In the genomic region with DNA sequence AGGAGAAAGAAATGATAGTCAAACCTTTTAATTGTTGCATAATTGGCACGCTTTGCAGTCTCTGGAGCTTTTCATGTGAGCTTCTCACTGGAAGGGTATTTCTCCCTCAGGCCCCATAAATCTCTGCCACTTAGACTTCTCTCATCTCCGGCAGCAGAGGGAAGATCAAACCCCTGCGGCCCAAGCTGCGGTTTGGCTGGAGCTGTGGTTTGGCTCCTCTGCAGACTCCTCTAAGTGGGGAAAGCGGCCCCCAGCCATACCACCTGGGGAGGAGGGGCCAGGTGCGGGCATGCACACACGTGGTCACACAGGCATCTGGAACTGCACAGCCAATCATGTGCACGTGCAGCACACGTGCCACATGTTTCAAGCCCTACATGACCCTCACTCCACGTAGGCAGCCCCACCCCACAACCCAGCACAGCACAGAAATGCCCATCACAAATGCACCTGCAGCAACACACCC, we compare ENCODE assay signal across 8 cellular contexts. TPM values are rescaled to one million over a fixed set of nuclear protein-coding genes. Genes with fewer than 3 reads are reported as not detected.
A peak's percentile ranks its signal among the peaks of the same experiment; 100 is the strongest.
DNase-seq lines count a peak whose midpoint lies in the region; ATAC-seq and TF ChIP-seq lines count a peak whose summit lies in the region.

No MANE protein-coding gene starts in this region.

- intact Hi-C loops in ovary (cut with DNase I): no loop called here

- TF ChIP-seq CTCF in NB4 (IDR thresholded peaks at IDR 0.05; ENCODE audit: low read depth, low read length) (no peak), ovary (IDR thresholded peaks at IDR 0.05) (no peak)

- TF ChIP-seq POLR2A in NB4 (IDR thresholded peaks at IDR 0.05; ENCODE audit: extremely low read depth, insufficient read length): no peak
- TF ChIP-seq POLR2A in ovary (IDR thresholded peaks at IDR 0.05): no peak

- DNase-seq in DMS 273 treated with DMSO at 0.1 percent for 48 hours (lab: John Stamatoyannopoulos, UW) (peak; percentile 12), NB4 (ENCODE audit: low read depth) (peak; percentile 81), UCSD-AML1 (lab: John Stamatoyannopoulos, UW; ENCODE audit: unreplicated experiment) (peak; percentile 25), mesenteric fat pad (ENCODE audit: low spot score) (peak; percentile 60), cerebellar cortex (ENCODE audit: low spot score) (no peak), ovary (no peak), amygdala (lab: John Stamatoyannopoulos, UW) (no peak)

- no peak for TF ChIP-seq EP300 in ovary (IDR thresholded peaks at IDR 0.05)

- no peak overlapping the region for H3K4me3 ChIP-seq in NB4 (ENCODE audit: low read depth, low read length)
- H3K4me3 ChIP-seq in ovary: no peak overlapping the region

- no peak for ATAC-seq in HG03565 (IDR thresholded peaks at IDR 0.05; ENCODE audit: unreplicated experiment)

- 6 to 22% (median 19%) methylated on average over 10 of the region's 10 CpGs for WGBS in ovary, 3 donors

- H3K9me3 ChIP-seq in ovary: no peaks in the 10 kb centered on the region

- peaks cover 3% of the 10 kb centered on the region for H3K4me1 ChIP-seq in ovary (ENCODE audit: insufficient read depth)

- H3K36me3 ChIP-seq in ovary: no peaks in the 10 kb centered on the region

- H3K27me3 ChIP-seq in ovary: no peaks in the 10 kb centered on the region

- no peak overlapping the region for H3K27ac ChIP-seq in ovary

RNA-seq across cellular contexts. Expression of gene UBE2T, which starts 58.3 kb away (rescaled TPM):
- 2.0 TPM for total RNA-seq in mesenteric fat pad
- 1 to 10 TPM in 3 of 7 donors, under 1 TPM in 2, not detected in 2; 0.27 to 3.2 (median 1.1) TPM for total RNA-seq in ovary
- 1 to 10 TPM; 1.4 to 5.3 TPM for polyA plus RNA-seq in ovary

Comparison
In these comparisons a context has a peak if more than half of its experiments do, and no peak if none do; other contexts are left out.
1. DNase-seq: peak in DMS 273 treated with DMSO at 0.1 percent for 48 hours (single experiment), NB4 (single experiment), UCSD-AML1 (single experiment) and mesenteric fat pad (single experiment); none in cerebellar cortex (single experiment), ovary (0 of 5) and amygdala (0 of 56).